Comparison of ENCODE assay signal across 1 cellular context in genomic region chr13:100904293-100904976, GRCh38.
TF ChIP-seq lines count a peak whose summit lies in the region.

No MANE protein-coding gene starts in this region.

TF ChIP-seq in H1, 55 proteins besides CTCF, POLR2A, EP300 and RAD21:
- TF ChIP-seq SIX5 (IDR thresholded peaks at IDR 0.05; ENCODE audit: low read depth, low read length) (no peak), SIN3A (conservative IDR thresholded peaks at IDR 0.05 in 1 of 2, IDR thresholded peaks at IDR 0.05 in 1 of 2; ENCODE audit: low read depth in 1 of 2, low read length in 2 of 2) (no peak), ZNF274 (IDR thresholded peaks at IDR 0.05; ENCODE audit: borderline replicate concordance, extremely low read depth, low read length) (no peak), EGR1 (IDR thresholded peaks at IDR 0.05; ENCODE audit: borderline replicate concordance, low read depth, low read length) (no peak), GTF2F1 (IDR thresholded peaks at IDR 0.05; ENCODE audit: borderline replicate concordance, low read depth, low read length) (no peak)
TF ChIP-seq in H1: peak in this region for 0.
